In the genomic region with DNA sequence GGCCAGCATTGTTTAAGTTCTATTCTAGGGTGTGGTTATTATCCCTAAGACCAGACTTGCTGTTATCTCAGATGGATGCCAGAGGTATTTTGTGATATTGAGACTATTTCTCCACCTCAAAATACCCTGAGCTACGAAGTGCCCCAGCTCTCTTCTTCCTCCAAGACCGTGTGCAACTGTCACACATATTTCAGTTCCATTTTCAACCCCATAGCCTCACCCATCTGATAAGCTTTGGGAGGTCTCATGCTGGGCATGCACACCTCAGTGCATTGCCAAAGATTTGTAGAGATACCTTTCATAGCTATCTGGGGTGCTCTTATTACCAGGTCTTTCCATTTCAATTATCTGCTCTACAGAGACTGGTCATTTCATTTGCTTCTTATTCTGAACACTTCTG, we compare ENCODE assay signal across 27 cellular contexts.
"Had no signal": no experiment of that assay in that cellular context is flagged by ENCODE, and none has a peak within 500 bp of the region (broad histone marks: within the 10 kb centered on the region; RNA-seq: fewer than 3 reads in every experiment).

No MANE protein-coding gene starts in this region.

- H3K4me3 ChIP-seq: pancreas, psoas muscle, right lobe of liver, sigmoid colon, stomach, thoracic aorta, thyroid gland, tibial nerve, upper lobe of left lung, vagina had no signal

- H3K9me3 Mint-ChIP-seq: nephron progenitor cell; stimulated activated naive CD8-positive, alpha-beta T cell treated with anti-CD3 and anti-CD28 coated beads, Interleukin-15, Interleukin-2, amounts not matched to agents 100 ng/mL and 50 ng/mL, for 24 hours had no signal

- H3K4me1 ChIP-seq: pancreas, psoas muscle, right lobe of liver, sigmoid colon, stomach, thyroid gland, tibial nerve, upper lobe of left lung, vagina had no signal

- H3K27me3 Mint-ChIP-seq: natural killer cell treated with Interleukin-12 subunit alpha and Interleukin-12 subunit beta and Interleukin-15 and Interleukin-18, amount 100 ng/mL, for 72 hours; progenitor cell of endocrine pancreas; stimulated activated naive B cell treated with anti-CD40 and anti-IgM and Interleukin-4, amounts not matched to agents 10 μg/mL and 1 μg/mL and 100 μg/mL, for 72 hours; stimulated activated naive CD8-positive, alpha-beta T cell treated with anti-CD3 and anti-CD28 coated beads, Interleukin-15, Interleukin-2, amounts not matched to agents 100 ng/mL and 50 ng/mL, for 24 hours had no signal

- DNase-seq: nephron progenitor cell; nucleus accumbens; pancreas; psoas muscle; right cardiac atrium; right lobe of liver; sigmoid colon; small intestine; stimulated activated CD4-positive, alpha-beta T cell treated with anti-CD3 and anti-CD28 coated beads, Interleukin-15, amount 100 ng/mL, for 24 hours; stimulated activated CD4-positive, alpha-beta T cell treated with anti-CD3 and anti-CD28 coated beads, Interleukin-2, amount 100 ng/mL, for 24 hours; stimulated activated CD4-positive, alpha-beta T cell treated with anti-CD3 and anti-CD28 coated beads, Interleukin-2, amount 100 ng/mL, for 48 hours; stimulated activated CD4-positive, alpha-beta T cell treated with anti-CD3 and anti-CD28 coated beads, Interleukin-4, amount 100 ng/mL, for 24 hours; stimulated activated naive B cell treated with anti-CD40 and anti-IgM and Interleukin-4, amounts not matched to agents 10 μg/mL and 1 μg/mL and 100 μg/mL, for 72 hours; stimulated activated naive CD4-positive, alpha-beta T cell treated with Interleukin-2 at 50 U/mL for 16 hours; stomach; thyroid gland; trophoblast cell; upper lobe of left lung had no signal

- H3K4me3 Mint-ChIP-seq: natural killer cell treated with Interleukin-12 subunit alpha and Interleukin-12 subunit beta and Interleukin-15 and Interleukin-18, amount 100 ng/mL, for 72 hours; nephron progenitor cell; neural crest cell; stimulated activated effector memory CD8-positive, alpha-beta T cell treated with anti-CD3 and anti-CD28 coated beads, Interleukin-12 subunit alpha, Interleukin-12 subunit beta, amount 100 ng/mL, for 72 hours; stimulated activated naive B cell treated with anti-CD40 and anti-IgM and Interleukin-4, amounts not matched to agents 10 μg/mL and 1 μg/mL and 100 μg/mL, for 72 hours; stimulated activated naive CD8-positive, alpha-beta T cell treated with anti-CD3 and anti-CD28 coated beads, Interleukin-15, Interleukin-2, amounts not matched to agents 100 ng/mL and 50 ng/mL, for 24 hours had no signal

- H3K27me3 ChIP-seq: neutrophil, pancreas, right lobe of liver, sigmoid colon, stomach, thyroid gland, tibial nerve, upper lobe of left lung, vagina had no signal

- ATAC-seq: natural killer cell treated with Interleukin-12 subunit alpha and Interleukin-12 subunit beta and Interleukin-15 and Interleukin-18, amount 100 ng/mL, for 72 hours; pancreas; psoas muscle; right cardiac atrium; right lobe of liver; stimulated activated effector memory CD8-positive, alpha-beta T cell treated with anti-CD3 and anti-CD28 coated beads, Interleukin-12 subunit alpha, Interleukin-12 subunit beta, amount 100 ng/mL, for 72 hours; stimulated activated naive B cell treated with anti-CD40 and anti-IgM and Interleukin-4, amounts not matched to agents 10 μg/mL and 1 μg/mL and 100 μg/mL, for 72 hours had no signal

- H3K27ac ChIP-seq: neutrophil, pancreas, psoas muscle, right lobe of liver, sigmoid colon, stomach, thoracic aorta, thyroid gland, tibial nerve, upper lobe of left lung, vagina had no signal

- H3K9me3 ChIP-seq: neutrophil, pancreas, psoas muscle, right lobe of liver, sigmoid colon, thoracic aorta, thyroid gland, tibial nerve, upper lobe of left lung, vagina had no signal

- H3K27ac Mint-ChIP-seq: natural killer cell treated with Interleukin-12 subunit alpha and Interleukin-12 subunit beta and Interleukin-15 and Interleukin-18, amount 100 ng/mL, for 72 hours; nephron progenitor cell; progenitor cell of endocrine pancreas; stimulated activated effector memory CD8-positive, alpha-beta T cell treated with anti-CD3 and anti-CD28 coated beads, Interleukin-12 subunit alpha, Interleukin-12 subunit beta, amount 100 ng/mL, for 72 hours; stimulated activated naive B cell treated with anti-CD40 and anti-IgM and Interleukin-4, amounts not matched to agents 10 μg/mL and 1 μg/mL and 100 μg/mL, for 72 hours; stimulated activated naive CD8-positive, alpha-beta T cell treated with anti-CD3 and anti-CD28 coated beads, Interleukin-15, Interleukin-2, amounts not matched to agents 100 ng/mL and 50 ng/mL, for 24 hours had no signal

- H3K36me3 ChIP-seq: neutrophil, pancreas, right lobe of liver, sigmoid colon, stomach, thoracic aorta, thyroid gland, tibial nerve, upper lobe of left lung, vagina had no signal

- H3K4me1 Mint-ChIP-seq: nephron progenitor cell; stimulated activated effector memory CD8-positive, alpha-beta T cell treated with anti-CD3 and anti-CD28 coated beads, Interleukin-12 subunit alpha, Interleukin-12 subunit beta, amount 100 ng/mL, for 72 hours; stimulated activated naive B cell treated with anti-CD40 and anti-IgM and Interleukin-4, amounts not matched to agents 10 μg/mL and 1 μg/mL and 100 μg/mL, for 72 hours had no signal

- H3K36me3 Mint-ChIP-seq: natural killer cell treated with Interleukin-12 subunit alpha and Interleukin-12 subunit beta and Interleukin-15 and Interleukin-18, amount 100 ng/mL, for 72 hours; stimulated activated effector memory CD8-positive, alpha-beta T cell treated with anti-CD3 and anti-CD28 coated beads, Interleukin-12 subunit alpha, Interleukin-12 subunit beta, amount 100 ng/mL, for 72 hours; stimulated activated naive B cell treated with anti-CD40 and anti-IgM and Interleukin-4, amounts not matched to agents 10 μg/mL and 1 μg/mL and 100 μg/mL, for 72 hours had no signal
